ENCODE assay signal across 26 cellular contexts in the genomic region with DNA sequence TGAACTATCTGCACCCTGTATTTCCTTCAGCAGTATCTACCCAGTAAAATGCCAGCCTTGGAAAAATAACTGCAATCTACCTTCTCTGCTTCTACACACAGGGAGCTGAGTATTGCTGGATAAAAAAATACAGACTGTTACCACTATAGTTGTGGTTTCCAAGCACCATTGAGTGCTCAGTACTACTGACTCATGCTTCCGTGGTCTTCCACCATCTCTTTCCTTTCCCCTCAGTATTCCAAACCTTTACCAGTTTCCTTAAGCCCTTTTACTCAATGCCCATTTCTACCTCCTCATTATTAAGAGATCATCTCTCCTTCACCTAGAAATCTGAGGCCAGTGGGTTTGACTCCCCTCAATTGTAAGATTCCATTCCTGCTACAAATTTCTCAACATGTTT. TPM values are rescaled to one million over a fixed set of nuclear protein-coding genes. Genes with fewer than 3 reads are reported as not detected.
DNase-seq lines count a peak whose midpoint lies in the region; ATAC-seq and TF ChIP-seq lines count a peak whose summit lies in the region.
"Had no signal": no experiment of that assay in that cellular context is flagged by ENCODE, and none has a peak within 500 bp of the region (broad histone marks: within the 10 kb centered on the region; RNA-seq: fewer than 3 reads in every experiment).

No MANE protein-coding gene starts in this region.

- no peak for DNase-seq in CD8-positive, alpha-beta memory T cell
- peak; percentile 54 for DNase-seq in M059J (ENCODE audit: low read depth)
- DNase-seq in choroid plexus epithelial cell (ENCODE audit: low read depth) = peak; percentile 32
- peak; percentile 8 for DNase-seq in kidney glomerular epithelial cell (lab: John Stamatoyannopoulos, UW)
- no peak for DNase-seq in HPDE6-E6E7 (ENCODE audit: extremely low spot score)
- no peak for DNase-seq in DMS53 treated with DMSO at 0.1 percent for 48 hours (lab: John Stamatoyannopoulos, UW; ENCODE audit: unreplicated experiment)
- no peak for DNase-seq in activated T-cell treated with anti-CD3 and anti-CD28 coated beads, Interleukin-2, amount 50 U/mL, for 24 hours
- DNase-seq: activated CD4-positive, alpha-beta T cell treated with anti-CD3 and anti-CD28 coated beads, Interleukin-2, amount 50 U/mL, for 4 hours; activated naive CD4-positive, alpha-beta T cell treated with anti-CD3 and anti-CD28 coated beads, Interleukin-2, amount 50 U/mL, for 16 hours; activated T-cell treated with anti-CD3 and anti-CD28 coated beads, Interleukin-2, amount 50 U/mL, for 4 hours; body of pancreas; CD8-positive, alpha-beta T cell; NCI-H524 treated with DMSO at 0.1 percent for 48 hours; SK-N-SH; stimulated activated CD4-positive, alpha-beta T cell treated with anti-CD3 and anti-CD28 coated beads, Interleukin-1b, Interleukin-23, amount 100 ng/mL, for 48 hours; stimulated activated naive CD8-positive, alpha-beta T cell treated with anti-CD3 and anti-CD28 coated beads, Interleukin-15, Interleukin-2, amounts not matched to agents 100 U/mL and 50 U/mL, for 24 hours; tibial artery had no signal

- H3K4me1 Mint-ChIP-seq in CD8-positive, alpha-beta memory T cell = peaks cover 0 to 17% (median 7%) of the 10 kb centered on the region in 3 donors
- peaks cover 3% of the 10 kb centered on the region for H3K4me1 Mint-ChIP-seq in activated T-cell treated with anti-CD3 and anti-CD28 coated beads, Interleukin-2, amount 50 U/mL, for 24 hours (ENCODE audit: low read depth)
- H3K4me1 Mint-ChIP-seq: GM23338, WTC11 had no signal

- H3K9me3 Mint-ChIP-seq in CD8-positive, alpha-beta memory T cell = no peaks in the 10 kb centered on the region
- no peaks in the 10 kb centered on the region for H3K9me3 Mint-ChIP-seq in activated T-cell treated with anti-CD3 and anti-CD28 coated beads, Interleukin-2, amount 50 U/mL, for 24 hours
- H3K9me3 Mint-ChIP-seq: activated T-cell treated with anti-CD3 and anti-CD28 coated beads, Interleukin-2, amount 50 U/mL, for 4 hours; CD8-positive, alpha-beta T cell; GM23338; T-helper 2 cell treated with Interferon-gamma antibody and Interleukin-4, amounts not matched to agents 5 μg/mL and 100 μg/mL, for 36 hours; WTC11 had no signal

- H3K4me3 ChIP-seq in CD8-positive, alpha-beta memory T cell (ENCODE audit: low read length) = no peak overlapping the region
- H3K4me3 ChIP-seq in choroid plexus epithelial cell (ENCODE audit: low read depth, low read length) = no peak overlapping the region
- H3K4me3 ChIP-seq: body of pancreas, coronary artery, GM23338, tibial artery had no signal

- H3K4me3 Mint-ChIP-seq in CD8-positive, alpha-beta memory T cell = no peak overlapping the region
- no peak overlapping the region for H3K4me3 Mint-ChIP-seq in activated T-cell treated with anti-CD3 and anti-CD28 coated beads, Interleukin-2, amount 50 U/mL, for 24 hours
- H3K4me3 Mint-ChIP-seq: activated T-cell treated with anti-CD3 and anti-CD28 coated beads, Interleukin-2, amount 50 U/mL, for 4 hours; CD8-positive, alpha-beta T cell; GM23338; T-helper 2 cell treated with Interferon-gamma antibody and Interleukin-4, amounts not matched to agents 5 μg/mL and 100 μg/mL, for 36 hours; WTC11 had no signal

- H3K9me3 ChIP-seq in CD8-positive, alpha-beta memory T cell (ENCODE audit: low read length) = no peaks in the 10 kb centered on the region
- H3K9me3 ChIP-seq: body of pancreas, SK-N-SH, tibial artery had no signal

- ATAC-seq in esophagus mucosa = no peak
- ATAC-seq: activated T-cell treated with anti-CD3 and anti-CD28 coated beads, Interleukin-2, amount 50 U/mL, for 4 hours; body of pancreas; CD8-positive, alpha-beta T cell; GM23338; stimulated activated naive CD8-positive, alpha-beta T cell treated with anti-CD3 and anti-CD28 coated beads, Interleukin-15, Interleukin-2, amounts not matched to agents 100 U/mL and 50 U/mL, for 24 hours; WTC11 had no signal

- peaks cover 7 to 66% (median 40%) of the 10 kb centered on the region in 3 donors for H3K36me3 Mint-ChIP-seq in CD8-positive, alpha-beta memory T cell
- H3K36me3 Mint-ChIP-seq in activated T-cell treated with anti-CD3 and anti-CD28 coated beads, Interleukin-2, amount 50 U/mL, for 24 hours (ENCODE audit: low read depth) = peaks cover 89% of the 10 kb centered on the region

- H3K27me3 Mint-ChIP-seq in CD8-positive, alpha-beta memory T cell = peaks cover 0 to 1% of the 10 kb centered on the region in 2 donors
- no peaks in the 10 kb centered on the region for H3K27me3 Mint-ChIP-seq in activated T-cell treated with anti-CD3 and anti-CD28 coated beads, Interleukin-2, amount 50 U/mL, for 24 hours
- H3K27me3 Mint-ChIP-seq: progenitor cell of endocrine pancreas had no signal

- CTCF ChIA-PET in CD8-positive, alpha-beta memory T cell (lab: Charles Lee) = no interaction called here

- H3K27ac Mint-ChIP-seq in CD8-positive, alpha-beta memory T cell = peak overlapping the region in 5 of 8 donors; percentile 0 to 72 (median 56)
- no peak overlapping the region for H3K27ac Mint-ChIP-seq in activated T-cell treated with anti-CD3 and anti-CD28 coated beads, Interleukin-2, amount 50 U/mL, for 24 hours
- H3K27ac Mint-ChIP-seq: CD8-positive, alpha-beta T cell; GM23338; progenitor cell of endocrine pancreas; T-helper 2 cell treated with Interferon-gamma antibody and Interleukin-4, amounts not matched to agents 5 μg/mL and 100 μg/mL, for 36 hours; WTC11 had no signal

- H3K4me1 ChIP-seq in CD8-positive, alpha-beta memory T cell (ENCODE audit: insufficient read depth, low read length) = no peaks in the 10 kb centered on the region
- H3K4me1 ChIP-seq: body of pancreas, tibial artery had no signal

- H3K27ac ChIP-seq in CD8-positive, alpha-beta memory T cell (ENCODE audit: low read depth, low read length) = no peak overlapping the region
- H3K27ac ChIP-seq: body of pancreas, coronary artery, RWPE1, tibial artery had no signal

- H3K36me3 ChIP-seq in CD8-positive, alpha-beta memory T cell (ENCODE audit: insufficient read depth, low read length) = peaks cover 28% of the 10 kb centered on the region

- POLR2A ChIA-PET in CD8-positive, alpha-beta memory T cell (lab: Charles Lee) = no interaction called here

- no peak for TF ChIP-seq CTCF in choroid plexus epithelial cell (conservative IDR thresholded peaks at IDR 0.05; ENCODE audit: low read depth, low read length)

- H3K27me3 ChIP-seq in CD8-positive, alpha-beta memory T cell (ENCODE audit: insufficient read depth, low read length, poor library complexity, severe bottlenecking) = no peaks in the 10 kb centered on the region
- H3K27me3 ChIP-seq: body of pancreas, tibial artery had no signal

RNA-seq across cellular contexts. Expression of a gene that starts 23.8 kb away (rescaled TPM):
- 10 to 100 TPM; 20.1 TPM for total RNA-seq in CD8-positive, alpha-beta memory T cell
- 11.1 TPM for polyA plus RNA-seq in CD8-positive, alpha-beta memory T cell
- 16.8 and 17.3 TPM in 2 replicates for total RNA-seq in M059J (2014; rRNA removed; shearing (Covaris generic))
- 8.9 TPM for total RNA-seq in esophagus mucosa

RNA-seq across cellular contexts. Expression of a gene that starts 23.9 kb away (rescaled TPM):
- 10 to 100 TPM; 38.6 to 40.7 TPM for total RNA-seq in CD8-positive, alpha-beta memory T cell
- polyA plus RNA-seq in CD8-positive, alpha-beta memory T cell = 30.8 TPM
- 13.2 and 22.2 TPM in 2 replicates for total RNA-seq in M059J (2014; rRNA removed; shearing (Covaris generic))
- 20.3 TPM for total RNA-seq in esophagus mucosa

RNA-seq across cellular contexts. Expression of a gene that starts 57.2 kb away (rescaled TPM):
- total RNA-seq in CD8-positive, alpha-beta memory T cell = not detected
- polyA plus RNA-seq in CD8-positive, alpha-beta memory T cell = not detected
- not detected in 2 replicates for total RNA-seq in M059J (2014; rRNA removed; shearing (Covaris generic))
- total RNA-seq in esophagus mucosa = not detected
- total RNA-seq: activated T-cell treated with anti-CD3 and anti-CD28 coated beads, Interleukin-2, amount 50 U/mL, for 4 hours; body of pancreas; CD8-positive, alpha-beta T cell; GM23338; progenitor cell of endocrine pancreas; skeletal muscle tissue; WTC11 had no signal
- polyA plus RNA-seq: GM23338, neural cell, SK-N-SH had no signal

Comparison
In these comparisons a context has a peak if more than half of its experiments do, and no peak if none do; other contexts are left out.
1. DNase-seq: peak in M059J (single experiment), choroid plexus epithelial cell (single experiment) and kidney glomerular epithelial cell (single experiment); none in CD8-positive, alpha-beta memory T cell (0 of 5), HPDE6-E6E7 (single experiment), DMS53 treated with DMSO at 0.1 percent for 48 hours (single experiment) and activated T-cell treated with anti-CD3 and anti-CD28 coated beads, Interleukin-2, amount 50 U/mL, for 24 hours (single experiment).